3 cellular contexts compared by ENCODE assay signal in genomic region chr1:193113258-193113991, GRCh38.
TF ChIP-seq lines count a peak whose summit lies in the region.

No MANE protein-coding gene starts in this region.

TF ChIP-seq in SK-N-SH, 30 proteins besides CTCF, POLR2A, EP300 and RAD21:
- TF ChIP-seq, protein P1, sequence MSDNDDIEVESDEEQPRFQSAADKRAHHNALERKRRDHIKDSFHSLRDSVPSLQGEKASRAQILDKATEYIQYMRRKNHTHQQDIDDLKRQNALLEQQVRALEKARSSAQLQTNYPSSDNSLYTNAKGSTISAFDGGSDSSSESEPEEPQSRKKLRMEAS (IDR thresholded peaks at IDR 0.05; ENCODE audit: low read depth): no peak
- TF ChIP-seq PBX3 (IDR thresholded peaks at IDR 0.05): no peak
- TF ChIP-seq RXRA (IDR thresholded peaks at IDR 0.05; ENCODE audit: borderline replicate concordance, low read depth): no peak
- TF ChIP-seq FOSL2 (IDR thresholded peaks at IDR 0.05; ENCODE audit: borderline replicate concordance, low read depth): no peak
- no peak for TF ChIP-seq MEF2A (IDR thresholded peaks at IDR 0.05; ENCODE audit: borderline replicate concordance, low read depth)

TF ChIP-seq in SK-N-SH treated with all-trans-retinoic acid at 6 μM for 48 hours, 23 proteins besides CTCF, POLR2A, EP300 and RAD21:
- no peak for TF ChIP-seq ZNF8 (CRISPR knock-in tag; IDR thresholded peaks at IDR 0.05)
- TF ChIP-seq, protein P2, sequence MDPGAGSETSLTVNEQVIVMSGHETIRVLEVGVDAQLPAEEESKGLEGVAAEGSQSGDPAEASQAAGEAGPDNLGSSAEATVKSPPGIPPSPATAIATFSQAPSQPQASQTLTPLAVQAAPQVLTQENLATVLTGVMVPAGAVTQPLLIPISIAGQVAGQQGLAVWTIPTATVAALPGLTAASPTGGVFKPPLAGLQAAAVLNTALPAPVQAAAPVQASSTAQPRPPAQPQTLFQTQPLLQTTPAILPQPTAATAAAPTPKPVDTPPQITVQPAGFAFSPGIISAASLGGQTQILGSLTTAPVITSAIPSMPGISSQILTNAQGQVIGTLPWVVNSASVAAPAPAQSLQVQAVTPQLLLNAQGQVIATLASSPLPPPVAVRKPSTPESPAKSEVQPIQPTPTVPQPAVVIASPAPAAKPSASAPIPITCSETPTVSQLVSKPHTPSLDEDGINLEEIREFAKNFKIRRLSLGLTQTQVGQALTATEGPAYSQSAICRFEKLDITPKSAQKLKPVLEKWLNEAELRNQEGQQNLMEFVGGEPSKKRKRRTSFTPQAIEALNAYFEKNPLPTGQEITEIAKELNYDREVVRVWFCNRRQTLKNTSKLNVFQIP (CRISPR knock-in tag; IDR thresholded peaks at IDR 0.05; ENCODE audit: borderline replicate concordance, low read depth): no peak
- no peak for TF ChIP-seq TSHZ2 (CRISPR knock-in tag; IDR thresholded peaks at IDR 0.05)
- TF ChIP-seq, protein P3, sequence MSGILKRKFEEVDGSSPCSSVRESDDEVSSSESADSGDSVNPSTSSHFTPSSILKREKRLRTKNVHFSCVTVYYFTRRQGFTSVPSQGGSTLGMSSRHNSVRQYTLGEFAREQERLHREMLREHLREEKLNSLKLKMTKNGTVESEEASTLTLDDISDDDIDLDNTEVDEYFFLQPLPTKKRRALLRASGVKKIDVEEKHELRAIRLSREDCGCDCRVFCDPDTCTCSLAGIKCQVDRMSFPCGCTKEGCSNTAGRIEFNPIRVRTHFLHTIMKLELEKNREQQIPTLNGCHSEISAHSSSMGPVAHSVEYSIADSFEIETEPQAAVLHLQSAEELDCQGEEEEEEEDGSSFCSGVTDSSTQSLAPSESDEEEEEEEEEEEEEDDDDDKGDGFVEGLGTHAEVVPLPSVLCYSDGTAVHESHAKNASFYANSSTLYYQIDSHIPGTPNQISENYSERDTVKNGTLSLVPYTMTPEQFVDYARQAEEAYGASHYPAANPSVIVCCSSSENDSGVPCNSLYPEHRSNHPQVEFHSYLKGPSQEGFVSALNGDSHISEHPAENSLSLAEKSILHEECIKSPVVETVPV (CRISPR knock-in tag; IDR thresholded peaks at IDR 0.05): no peak
- TF ChIP-seq RARB (CRISPR knock-in tag; IDR thresholded peaks at IDR 0.05): no peak
- no peak for TF ChIP-seq ZNF565 (CRISPR knock-in tag; conservative IDR thresholded peaks at IDR 0.05; ENCODE audit: low read depth)
- no peak for TF ChIP-seq ZC3H10 (CRISPR knock-in tag; IDR thresholded peaks at IDR 0.05)
- no peak for TF ChIP-seq GLIS3 (CRISPR knock-in tag; IDR thresholded peaks at IDR 0.05)
- TF ChIP-seq BACH2 (CRISPR knock-in tag; IDR thresholded peaks at IDR 0.05; ENCODE audit: borderline replicate concordance): no peak
- TF ChIP-seq ZFP30 (CRISPR knock-in tag; IDR thresholded peaks at IDR 0.05): no peak
- TF ChIP-seq ISL1 (CRISPR knock-in tag; IDR thresholded peaks at IDR 0.05): no peak

TF ChIP-seq in K562, 482 proteins besides CTCF, POLR2A, EP300 and RAD21 (continues in another document):
- peak; percentile 65; the same call in 1 of the 2 replicates for TF ChIP-seq L3MBTL2 (IDR thresholded peaks at IDR 0.05)
- peak; percentile 70 for TF ChIP-seq MTA3 (IDR thresholded peaks at IDR 0.05; ENCODE audit: borderline replicate concordance)
- peak; percentile 13 for TF ChIP-seq MEIS2 (IDR thresholded peaks at IDR 0.05; ENCODE audit: partially characterized antibody)
- TF ChIP-seq ZBTB34 (CRISPR knock-in tag; IDR thresholded peaks at IDR 0.05): no peak
- TF ChIP-seq, protein P4, sequence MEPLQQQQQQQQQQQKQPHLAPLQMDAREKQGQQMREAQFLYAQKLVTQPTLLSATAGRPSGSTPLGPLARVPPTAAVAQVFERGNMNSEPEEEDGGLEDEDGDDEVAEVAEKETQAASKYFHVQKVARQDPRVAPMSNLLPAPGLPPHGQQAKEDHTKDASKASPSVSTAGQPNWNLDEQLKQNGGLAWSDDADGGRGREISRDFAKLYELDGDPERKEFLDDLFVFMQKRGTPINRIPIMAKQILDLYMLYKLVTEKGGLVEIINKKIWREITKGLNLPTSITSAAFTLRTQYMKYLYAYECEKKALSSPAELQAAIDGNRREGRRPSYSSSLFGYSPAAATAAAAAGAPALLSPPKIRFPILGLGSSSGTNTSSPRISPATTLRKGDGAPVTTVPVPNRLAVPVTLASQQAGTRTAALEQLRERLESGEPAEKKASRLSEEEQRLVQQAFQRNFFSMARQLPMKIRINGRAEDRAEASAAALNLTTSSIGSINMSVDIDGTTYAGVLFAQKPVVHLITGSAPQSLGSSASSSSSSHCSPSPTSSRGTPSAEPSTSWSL (CRISPR knock-in tag; IDR thresholded peaks at IDR 0.05; ENCODE audit: borderline replicate concordance): no peak
- no peak for TF ChIP-seq ZNF75A (CRISPR knock-in tag; IDR thresholded peaks at IDR 0.05)
- TF ChIP-seq SMAD2 (IDR thresholded peaks at IDR 0.05; ENCODE audit: low read depth, low read length): no peak
- TF ChIP-seq TRIM25 (IDR thresholded peaks at IDR 0.05; ENCODE audit: borderline replicate concordance): no peak
- no peak for TF ChIP-seq GTF3C2 (IDR thresholded peaks at IDR 0.05; ENCODE audit: borderline replicate concordance, extremely low read depth, insufficient read length)
- peak; percentile 64 for TF ChIP-seq HDAC2 (IDR thresholded peaks at IDR 0.05)
- no peak for TF ChIP-seq SNIP1 (IDR thresholded peaks at IDR 0.05; ENCODE audit: low read depth)
- TF ChIP-seq FOXP1 (CRISPR knock-in tag; IDR thresholded peaks at IDR 0.05): no peak
- peak; percentile 19 to 29; a peak in 1 of 4 replicates for TF ChIP-seq FOXK2 (conservative IDR thresholded peaks at IDR 0.05 in 1 of 2, IDR thresholded peaks at IDR 0.05 in 1 of 2; ENCODE audit: low read depth in 2 of 2)
- TF ChIP-seq, protein P5, sequence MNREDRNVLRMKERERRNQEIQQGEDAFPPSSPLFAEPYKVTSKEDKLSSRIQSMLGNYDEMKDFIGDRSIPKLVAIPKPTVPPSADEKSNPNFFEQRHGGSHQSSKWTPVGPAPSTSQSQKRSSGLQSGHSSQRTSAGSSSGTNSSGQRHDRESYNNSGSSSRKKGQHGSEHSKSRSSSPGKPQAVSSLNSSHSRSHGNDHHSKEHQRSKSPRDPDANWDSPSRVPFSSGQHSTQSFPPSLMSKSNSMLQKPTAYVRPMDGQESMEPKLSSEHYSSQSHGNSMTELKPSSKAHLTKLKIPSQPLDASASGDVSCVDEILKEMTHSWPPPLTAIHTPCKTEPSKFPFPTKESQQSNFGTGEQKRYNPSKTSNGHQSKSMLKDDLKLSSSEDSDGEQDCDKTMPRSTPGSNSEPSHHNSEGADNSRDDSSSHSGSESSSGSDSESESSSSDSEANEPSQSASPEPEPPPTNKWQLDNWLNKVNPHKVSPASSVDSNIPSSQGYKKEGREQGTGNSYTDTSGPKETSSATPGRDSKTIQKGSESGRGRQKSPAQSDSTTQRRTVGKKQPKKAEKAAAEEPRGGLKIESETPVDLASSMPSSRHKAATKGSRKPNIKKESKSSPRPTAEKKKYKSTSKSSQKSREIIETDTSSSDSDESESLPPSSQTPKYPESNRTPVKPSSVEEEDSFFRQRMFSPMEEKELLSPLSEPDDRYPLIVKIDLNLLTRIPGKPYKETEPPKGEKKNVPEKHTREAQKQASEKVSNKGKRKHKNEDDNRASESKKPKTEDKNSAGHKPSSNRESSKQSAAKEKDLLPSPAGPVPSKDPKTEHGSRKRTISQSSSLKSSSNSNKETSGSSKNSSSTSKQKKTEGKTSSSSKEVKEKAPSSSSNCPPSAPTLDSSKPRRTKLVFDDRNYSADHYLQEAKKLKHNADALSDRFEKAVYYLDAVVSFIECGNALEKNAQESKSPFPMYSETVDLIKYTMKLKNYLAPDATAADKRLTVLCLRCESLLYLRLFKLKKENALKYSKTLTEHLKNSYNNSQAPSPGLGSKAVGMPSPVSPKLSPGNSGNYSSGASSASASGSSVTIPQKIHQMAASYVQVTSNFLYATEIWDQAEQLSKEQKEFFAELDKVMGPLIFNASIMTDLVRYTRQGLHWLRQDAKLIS (CRISPR knock-in tag; IDR thresholded peaks at IDR 0.05): no peak
- TF ChIP-seq, protein P6, sequence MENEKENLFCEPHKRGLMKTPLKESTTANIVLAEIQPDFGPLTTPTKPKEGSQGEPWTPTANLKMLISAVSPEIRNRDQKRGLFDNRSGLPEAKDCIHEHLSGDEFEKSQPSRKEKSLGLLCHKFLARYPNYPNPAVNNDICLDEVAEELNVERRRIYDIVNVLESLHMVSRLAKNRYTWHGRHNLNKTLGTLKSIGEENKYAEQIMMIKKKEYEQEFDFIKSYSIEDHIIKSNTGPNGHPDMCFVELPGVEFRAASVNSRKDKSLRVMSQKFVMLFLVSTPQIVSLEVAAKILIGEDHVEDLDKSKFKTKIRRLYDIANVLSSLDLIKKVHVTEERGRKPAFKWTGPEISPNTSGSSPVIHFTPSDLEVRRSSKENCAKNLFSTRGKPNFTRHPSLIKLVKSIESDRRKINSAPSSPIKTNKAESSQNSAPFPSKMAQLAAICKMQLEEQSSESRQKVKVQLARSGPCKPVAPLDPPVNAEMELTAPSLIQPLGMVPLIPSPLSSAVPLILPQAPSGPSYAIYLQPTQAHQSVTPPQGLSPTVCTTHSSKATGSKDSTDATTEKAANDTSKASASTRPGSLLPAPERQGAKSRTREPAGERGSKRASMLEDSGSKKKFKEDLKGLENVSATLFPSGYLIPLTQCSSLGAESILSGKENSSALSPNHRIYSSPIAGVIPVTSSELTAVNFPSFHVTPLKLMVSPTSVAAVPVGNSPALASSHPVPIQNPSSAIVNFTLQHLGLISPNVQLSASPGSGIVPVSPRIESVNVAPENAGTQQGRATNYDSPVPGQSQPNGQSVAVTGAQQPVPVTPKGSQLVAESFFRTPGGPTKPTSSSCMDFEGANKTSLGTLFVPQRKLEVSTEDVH (IDR thresholded peaks at IDR 0.05; ENCODE audit: low read depth, partially characterized antibody): peak; percentile 36
- peak; percentile 7; the same call in 1 of the 2 replicates for TF ChIP-seq ARID1B (IDR thresholded peaks at IDR 0.05)
- peak; percentile 79; the same call in 1 of the 2 replicates for TF ChIP-seq CTBP1 (IDR thresholded peaks at IDR 0.05; ENCODE audit: borderline replicate concordance)
- TF ChIP-seq RBM17 (IDR thresholded peaks at IDR 0.05; ENCODE audit: borderline replicate concordance, low read depth, low read length): no peak
- TF ChIP-seq, protein P7, sequence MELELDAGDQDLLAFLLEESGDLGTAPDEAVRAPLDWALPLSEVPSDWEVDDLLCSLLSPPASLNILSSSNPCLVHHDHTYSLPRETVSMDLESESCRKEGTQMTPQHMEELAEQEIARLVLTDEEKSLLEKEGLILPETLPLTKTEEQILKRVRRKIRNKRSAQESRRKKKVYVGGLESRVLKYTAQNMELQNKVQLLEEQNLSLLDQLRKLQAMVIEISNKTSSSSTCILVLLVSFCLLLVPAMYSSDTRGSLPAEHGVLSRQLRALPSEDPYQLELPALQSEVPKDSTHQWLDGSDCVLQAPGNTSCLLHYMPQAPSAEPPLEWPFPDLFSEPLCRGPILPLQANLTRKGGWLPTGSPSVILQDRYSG (tag; conservative IDR thresholded peaks at IDR 0.05; ENCODE audit: low read depth): 0 out of 2 replicates have a peak, but pooled peaks have one; percentile 38
- no peak for TF ChIP-seq PTBP1 (IDR thresholded peaks at IDR 0.05; ENCODE audit: low read depth, low read length)
- TF ChIP-seq STAT6 (CRISPR knock-in tag; IDR thresholded peaks at IDR 0.05): 0 out of 2 replicates have a peak, but pooled peaks have one; percentile 25
